Comparison of ENCODE assay signal across 8 cellular contexts in the genomic region with DNA sequence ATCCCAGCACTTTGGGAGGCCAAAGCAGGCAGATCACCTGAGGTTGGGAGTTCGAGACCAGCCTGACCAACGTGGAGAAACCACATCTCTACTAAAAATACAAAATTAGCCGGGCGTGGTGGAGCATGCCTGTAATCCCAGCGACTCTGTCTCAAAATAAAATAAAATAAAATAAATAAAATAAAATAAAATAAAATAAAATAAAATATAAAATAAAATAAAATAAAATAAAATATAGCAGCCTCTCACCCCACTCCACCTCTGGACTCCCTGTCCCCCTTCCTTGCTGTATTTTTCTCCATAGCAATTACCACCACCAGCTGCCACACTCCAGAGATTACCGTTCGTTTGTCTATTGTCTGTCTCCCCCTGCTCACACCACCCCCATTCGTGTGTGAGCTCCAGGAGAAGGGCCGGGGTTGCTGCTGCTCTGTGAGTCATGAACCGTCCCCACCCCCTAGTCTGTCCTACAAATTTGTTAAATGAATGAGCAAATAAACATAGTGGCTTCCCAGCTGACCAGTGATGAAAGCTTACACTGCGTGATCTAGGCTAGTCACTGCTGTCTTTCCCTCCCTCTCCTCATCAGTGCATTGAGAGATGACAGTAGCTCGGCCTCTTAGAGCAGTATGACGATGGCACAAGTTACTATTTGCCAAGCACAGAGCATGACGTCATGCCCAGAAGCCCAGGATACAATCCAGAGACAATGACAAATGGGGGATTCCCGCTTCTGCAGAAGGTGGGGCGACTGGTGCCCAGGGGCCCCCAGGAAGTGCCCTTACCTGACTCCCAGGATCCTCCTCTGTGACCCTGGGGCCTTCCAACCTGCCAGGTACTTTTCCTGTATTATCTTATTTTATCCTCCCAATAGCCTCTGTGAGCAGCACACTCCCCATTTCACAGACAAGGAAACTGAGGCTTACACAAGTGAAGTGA. TPM values are rescaled to one million over a fixed set of nuclear protein-coding genes. Genes with fewer than 3 reads are reported as not detected.
DNase-seq lines count a peak whose midpoint lies in the region; ATAC-seq lines count a peak whose summit lies in the region.

No MANE protein-coding gene starts in this region.

- in situ Hi-C loops in Caki2 (cut with HindIII; ENCODE audit: low pct_unique_long_range_greater_than_20kb, low sequenced_read_pairs): no loop called here

- no peaks in the 10 kb centered on the region for H3K36me3 Mint-ChIP-seq in activated CD8-positive, alpha-beta T cell treated with anti-CD3 and anti-CD28 coated beads, Interleukin-2, amount 10 ng/mL, durations not matched to agents 7 days and 5 days (ENCODE audit: low read depth)

- POLR2A ChIA-PET in activated CD8-positive, alpha-beta T cell treated with anti-CD3 and anti-CD28 coated beads, Interleukin-2, amount 10 ng/mL, durations not matched to agents 7 days and 5 days (lab: Charles Lee): no interaction called here

- H3K27me3 Mint-ChIP-seq in activated CD8-positive, alpha-beta T cell treated with anti-CD3 and anti-CD28 coated beads, Interleukin-2, amount 10 ng/mL, durations not matched to agents 7 days and 5 days (ENCODE audit: low read depth): peaks cover 21% of the 10 kb centered on the region

- H3K9me3 Mint-ChIP-seq in activated CD8-positive, alpha-beta T cell treated with anti-CD3 and anti-CD28 coated beads, Interleukin-2, amount 10 ng/mL, durations not matched to agents 7 days and 5 days (ENCODE audit: insufficient read depth): no peaks in the 10 kb centered on the region

- H3K4me3 Mint-ChIP-seq in activated CD8-positive, alpha-beta T cell treated with anti-CD3 and anti-CD28 coated beads, Interleukin-2, amount 10 ng/mL, durations not matched to agents 7 days and 5 days: no peak overlapping the region

- peak overlapping the region; percentile 5 for H3K27ac Mint-ChIP-seq in activated CD8-positive, alpha-beta T cell treated with anti-CD3 and anti-CD28 coated beads, Interleukin-2, amount 10 ng/mL, durations not matched to agents 7 days and 5 days

- peaks cover 50% of the 10 kb centered on the region for H3K4me1 Mint-ChIP-seq in activated CD8-positive, alpha-beta T cell treated with anti-CD3 and anti-CD28 coated beads, Interleukin-2, amount 10 ng/mL, durations not matched to agents 7 days and 5 days (ENCODE audit: low read depth)

- peak; percentile 97 for DNase-seq in Caki2 (ENCODE audit: low read depth)
- peak; percentile 38 for DNase-seq in MV-4-11 (lab: John Stamatoyannopoulos, UW)
- no peak for DNase-seq in activated CD8-positive, alpha-beta T cell treated with anti-CD3 and anti-CD28 coated beads, Interleukin-2, amount 10 ng/mL, durations not matched to agents 7 days and 5 days
- no peak for DNase-seq in left colon
- no peak for DNase-seq in GM19238 (ENCODE audit: insufficient read length, low spot score)

- no peak for ATAC-seq in activated CD8-positive, alpha-beta T cell treated with anti-CD3 and anti-CD28 coated beads, Interleukin-2, amount 10 ng/mL, durations not matched to agents 7 days and 5 days
- ATAC-seq in left colon (peak; percentile 10), GM18861 (IDR thresholded peaks at IDR 0.05; ENCODE audit: unreplicated experiment) (no peak), HG02571 (IDR thresholded peaks at IDR 0.05; ENCODE audit: unreplicated experiment) (no peak), HG03521 (IDR thresholded peaks at IDR 0.05; ENCODE audit: unreplicated experiment) (no peak)

- intact Hi-C loops in left colon (cut with DNase I, micrococcal nuclease): no loop called here

- CTCF ChIA-PET in activated CD8-positive, alpha-beta T cell treated with anti-CD3 and anti-CD28 coated beads, Interleukin-2, amount 10 ng/mL, durations not matched to agents 7 days and 5 days (lab: Charles Lee): interaction anchor here (1.7 to 4.1 kb wide), 2 partner anchors 81 to 85 kb away, joined by 4 to 16 read pairs; no protein-coding TSS in a partner anchor

RNA-seq across cellular contexts. Expression of a gene that starts 8.3 kb away (rescaled TPM):
- 64.0 and 81.3 TPM in 2 replicates for total RNA-seq in Caki2 (2014; rRNA removed; shearing (Covaris generic); ENCODE audit: low replicate concordance)
- not detected for total RNA-seq in activated CD8-positive, alpha-beta T cell treated with anti-CD3 and anti-CD28 coated beads, Interleukin-2, amount 10 ng/mL, durations not matched to agents 7 days and 5 days
- 10 to 100 TPM; 44.3 to 48.1 TPM for total RNA-seq in left colon

RNA-seq across cellular contexts. Expression of a gene that starts 48.3 kb away (rescaled TPM):
- 26.2 and 26.4 TPM in 2 replicates for total RNA-seq in Caki2 (2014; rRNA removed; shearing (Covaris generic); ENCODE audit: low replicate concordance)
- total RNA-seq in activated CD8-positive, alpha-beta T cell treated with anti-CD3 and anti-CD28 coated beads, Interleukin-2, amount 10 ng/mL, durations not matched to agents 7 days and 5 days: 10 to 100 TPM; 11.4 to 11.9 TPM
- total RNA-seq in left colon: 10 to 100 TPM in 1 of 2 donors, 1 to 10 TPM in 1; 8.0 to 10.6 TPM

Comparison
In these comparisons a context has a peak if more than half of its experiments do, and no peak if none do; other contexts are left out.
1. DNase-seq: peak in Caki2 (single experiment) and MV-4-11 (single experiment); none in activated CD8-positive, alpha-beta T cell treated with anti-CD3 and anti-CD28 coated beads, Interleukin-2, amount 10 ng/mL, durations not matched to agents 7 days and 5 days (single experiment), left colon (0 of 2) and GM19238 (single experiment).
2. RNA of a gene that starts 8.3 kb away (total RNA-seq): 64.0 to 81.3 TPM in Caki2 and 44.3 to 48.1 TPM in left colon; not detected in activated CD8-positive, alpha-beta T cell treated with anti-CD3 and anti-CD28 coated beads, Interleukin-2, amount 10 ng/mL, durations not matched to agents 7 days and 5 days; every median in the first group is over 10 times any median in the second.